In genomic region chr1:13782634-13782995, GRCh38 we compare ENCODE assay signal across 15 cellular contexts.
DNase-seq lines count a peak whose midpoint lies in the region; ATAC-seq and TF ChIP-seq lines count a peak whose summit lies in the region.
"Had no signal": no experiment of that assay in that cellular context is flagged by ENCODE, and none has a peak within 500 bp of the region (broad histone marks: within the 10 kb centered on the region; RNA-seq: fewer than 3 reads in every experiment).

No MANE protein-coding gene starts in this region.

- no peak for TF ChIP-seq EP300 in sigmoid colon (IDR thresholded peaks at IDR 0.05)

- H3K4me1 ChIP-seq in OCI-LY3 (ENCODE audit: low read length), result peaks cover 57% of the 10 kb centered on the region
- peaks cover 0 to 53% (median 34%) of the 10 kb centered on the region in 4 donors for H3K4me1 ChIP-seq in sigmoid colon

- intact Hi-C loops in CD14-positive monocyte (cut with micrococcal nuclease) (no loop called here), sigmoid colon (cut with DNase I) (no loop called here)

- H3K9ac ChIP-seq in OCI-LY3 (ENCODE audit: low read length), result peak overlapping the region; percentile 95

- H3K27me3 ChIP-seq in OCI-LY3 (ENCODE audit: low read depth, low read length) (no peaks in the 10 kb centered on the region), sigmoid colon (no peaks in the 10 kb centered on the region)

- DNase-seq in CD14-positive monocyte (ENCODE audit: low spot score) (no peak), fibroblast of villous mesenchyme (ENCODE audit: low read depth) (no peak), sigmoid colon (no peak)
- DNase-seq: activated CD4-positive, CD25-positive, alpha-beta regulatory T cell; CD8-positive, alpha-beta T cell; GDM1; psoas muscle; stimulated activated naive CD8-positive, alpha-beta T cell treated with anti-CD3 and anti-CD28 coated beads, Interleukin-15, amount 100 ng/mL, for 72 hours had no signal

- no peak overlapping the region for H2AFZ ChIP-seq in OCI-LY3 (ENCODE audit: low read depth, low read length)

- 88 to 90% methylated on average over 9 of the region's 9 CpGs for WGBS in sigmoid colon, 2 donors

- no peaks in the 10 kb centered on the region for H3K9me3 ChIP-seq in OCI-LY3 (ENCODE audit: insufficient read depth, low read length)
- H3K9me3 ChIP-seq in sigmoid colon, result no peaks in the 10 kb centered on the region
- H3K9me3 ChIP-seq: HAP-1, psoas muscle had no signal

- H3K4me3 ChIP-seq in OCI-LY3 (ENCODE audit: low read length) (peak overlapping the region; percentile 98), fibroblast of villous mesenchyme (ENCODE audit: low read depth, low read length) (peak overlapping the region; percentile 38), sigmoid colon (no peak overlapping the region)
- H3K4me3 ChIP-seq: HAP-1, psoas muscle had no signal

- TF ChIP-seq CTCF in CD14-positive monocyte (IDR thresholded peaks at IDR 0.05) (no peak), OCI-LY3 (IDR thresholded peaks at IDR 0.05; ENCODE audit: low read depth, low read length) (no peak), fibroblast of villous mesenchyme (IDR thresholded peaks at IDR 0.05; ENCODE audit: insufficient read depth, low read depth, low read length) (no peak), sigmoid colon (IDR thresholded peaks at IDR 0.05) (no peak)

- H3K36me3 ChIP-seq in OCI-LY3 (replicated peaks; ENCODE audit: low read depth, low read length) (peaks cover 78% of the 10 kb centered on the region), sigmoid colon (peaks cover 0 to 53% (median 19%) of the 10 kb centered on the region in 4 donors)

- H3K9me3 Mint-ChIP-seq in CD14-positive monocyte, result no peaks in the 10 kb centered on the region
- H3K9me3 Mint-ChIP-seq: CD8-positive, alpha-beta T cell; stimulated activated naive CD8-positive, alpha-beta T cell treated with anti-CD3 and anti-CD28 coated beads, Interleukin-15, amount 100 ng/mL, for 72 hours had no signal

- H3K36me3 Mint-ChIP-seq in CD14-positive monocyte, result peaks cover 39 to 59% of the 10 kb centered on the region in 2 donors

- peaks cover 0 to 2% (median 0%) of the 10 kb centered on the region in 3 donors for H3K27me3 Mint-ChIP-seq in CD14-positive monocyte (ENCODE audit: low read depth in 3 of 3)
- H3K27me3 Mint-ChIP-seq: stimulated activated naive CD8-positive, alpha-beta T cell treated with anti-CD3 and anti-CD28 coated beads, Interleukin-15, amount 100 ng/mL, for 72 hours had no signal

- peak overlapping the region; percentile 78 to 90 (median 84) for H3K27ac Mint-ChIP-seq in CD14-positive monocyte
- H3K27ac Mint-ChIP-seq: CD8-positive, alpha-beta T cell had no signal

- H3K27ac ChIP-seq in OCI-LY3 (ENCODE audit: low read length) (peak overlapping the region; percentile 99), sigmoid colon (peak overlapping the region in 3 of 4 donors; percentile 17 to 67 (median 19))
- H3K27ac ChIP-seq: epithelial cell of prostate, psoas muscle had no signal

- peak overlapping the region; percentile 55 to 86 for H3K4me3 Mint-ChIP-seq in CD14-positive monocyte
- H3K4me3 Mint-ChIP-seq: CD8-positive, alpha-beta T cell; stimulated activated naive CD8-positive, alpha-beta T cell treated with anti-CD3 and anti-CD28 coated beads, Interleukin-15, amount 100 ng/mL, for 72 hours had no signal

- H3K4me2 ChIP-seq in OCI-LY3 (ENCODE audit: low read length), result peak overlapping the region; percentile 93

- H4K20me1 ChIP-seq in OCI-LY3 (ENCODE audit: insufficient read depth, low read length), result peaks cover 46% of the 10 kb centered on the region

- TF ChIP-seq POLR2A in sigmoid colon (IDR thresholded peaks at IDR 0.05), result no peak

- peaks cover 46% of the 10 kb centered on the region for H3K4me1 Mint-ChIP-seq in CD14-positive monocyte

- ATAC-seq in GM21825 (IDR thresholded peaks at IDR 0.05; ENCODE audit: unreplicated experiment), result no peak
- ATAC-seq in HG03378 (IDR thresholded peaks at IDR 0.05; ENCODE audit: unreplicated experiment), result no peak
- ATAC-seq in GM21723 (IDR thresholded peaks at IDR 0.05; ENCODE audit: unreplicated experiment), result no peak
- ATAC-seq in GM18873 (IDR thresholded peaks at IDR 0.05; ENCODE audit: low FRiP score, unreplicated experiment), result no peak
- ATAC-seq: CD8-positive, alpha-beta T cell; psoas muscle; stimulated activated naive CD8-positive, alpha-beta T cell treated with anti-CD3 and anti-CD28 coated beads, Interleukin-15, amount 100 ng/mL, for 72 hours had no signal

- H3K79me2 ChIP-seq in OCI-LY3 (ENCODE audit: low read length), result peaks cover 91% of the 10 kb centered on the region

Comparison
In these comparisons a context has a peak if more than half of its experiments do, and no peak if none do; other contexts are left out.
1. H3K4me3 ChIP-seq: peak in OCI-LY3 (single experiment) and fibroblast of villous mesenchyme (single experiment); none in sigmoid colon (0 of 4).